Comparison of ENCODE assay signal across 27 cellular contexts in genomic region chr1:204607910-204608309, GRCh38.
"Had no signal": no experiment of that assay in that cellular context is flagged by ENCODE, and none has a peak within 500 bp of the region (broad histone marks: within the 10 kb centered on the region; RNA-seq: fewer than 3 reads in every experiment).

No MANE protein-coding gene starts in this region.

- ATAC-seq: naive thymus-derived CD8-positive, alpha-beta T cell; natural killer cell treated with Interleukin-12 subunit alpha and Interleukin-12 subunit beta and Interleukin-15 and Interleukin-18, amount 100 ng/mL, for 72 hours; psoas muscle; right cardiac atrium; right lobe of liver; stimulated activated effector memory CD8-positive, alpha-beta T cell treated with anti-CD3 and anti-CD28 coated beads, Interleukin-12 subunit alpha, Interleukin-12 subunit beta, amount 100 ng/mL, for 72 hours; stimulated activated naive B cell treated with anti-CD40 and anti-IgM and Interleukin-4, amounts not matched to agents 10 μg/mL and 1 μg/mL and 100 μg/mL, for 72 hours had no signal

- H3K4me3 ChIP-seq: ovary, psoas muscle, right lobe of liver, sigmoid colon, stomach, thoracic aorta, thyroid gland, tibial nerve, upper lobe of left lung, vagina had no signal

- H3K79me2 ChIP-seq: parathyroid adenoma had no signal

- H3K36me3 Mint-ChIP-seq: natural killer cell treated with Interleukin-12 subunit alpha and Interleukin-12 subunit beta and Interleukin-15 and Interleukin-18, amount 100 ng/mL, for 72 hours; stimulated activated effector memory CD8-positive, alpha-beta T cell treated with anti-CD3 and anti-CD28 coated beads, Interleukin-12 subunit alpha, Interleukin-12 subunit beta, amount 100 ng/mL, for 72 hours had no signal

- H3K9me3 ChIP-seq: ovary, psoas muscle, right lobe of liver, sigmoid colon, stomach, thoracic aorta, thyroid gland, tibial nerve, upper lobe of left lung, vagina had no signal

- H3K9me3 Mint-ChIP-seq: naive thymus-derived CD8-positive, alpha-beta T cell; natural killer cell treated with Interleukin-12 subunit alpha and Interleukin-12 subunit beta and Interleukin-15 and Interleukin-18, amount 100 ng/mL, for 72 hours; nephron progenitor cell; stimulated activated effector memory CD8-positive, alpha-beta T cell treated with anti-CD3 and anti-CD28 coated beads, Interleukin-12 subunit alpha, Interleukin-12 subunit beta, amount 100 ng/mL, for 72 hours; stimulated activated naive B cell treated with anti-CD40 and anti-IgM and Interleukin-4, amounts not matched to agents 10 μg/mL and 1 μg/mL and 100 μg/mL, for 72 hours had no signal

- H3K27me3 Mint-ChIP-seq: natural killer cell treated with Interleukin-12 subunit alpha and Interleukin-12 subunit beta and Interleukin-15 and Interleukin-18, amount 100 ng/mL, for 72 hours had no signal

- H3K4me3 Mint-ChIP-seq: naive thymus-derived CD8-positive, alpha-beta T cell; natural killer cell treated with Interleukin-12 subunit alpha and Interleukin-12 subunit beta and Interleukin-15 and Interleukin-18, amount 100 ng/mL, for 72 hours; nephron progenitor cell; stimulated activated effector memory CD8-positive, alpha-beta T cell treated with anti-CD3 and anti-CD28 coated beads, Interleukin-12 subunit alpha, Interleukin-12 subunit beta, amount 100 ng/mL, for 72 hours; stimulated activated naive B cell treated with anti-CD40 and anti-IgM and Interleukin-4, amounts not matched to agents 10 μg/mL and 1 μg/mL and 100 μg/mL, for 72 hours; stimulated activated naive CD8-positive, alpha-beta T cell treated with anti-CD3 and anti-CD28 coated beads, Interleukin-15, Interleukin-2, amounts not matched to agents 100 ng/mL and 50 ng/mL, for 24 hours had no signal

- H2AFZ ChIP-seq: parathyroid adenoma had no signal

- H3K36me3 ChIP-seq: ovary, right lobe of liver, sigmoid colon, stomach, thoracic aorta, thyroid gland, tibial nerve, upper lobe of left lung, vagina had no signal

- H3K4me1 ChIP-seq: parathyroid adenoma, psoas muscle, sigmoid colon, stomach, thyroid gland, tibial nerve, upper lobe of left lung, vagina had no signal

- H3K4me1 Mint-ChIP-seq: stimulated activated effector memory CD8-positive, alpha-beta T cell treated with anti-CD3 and anti-CD28 coated beads, Interleukin-12 subunit alpha, Interleukin-12 subunit beta, amount 100 ng/mL, for 72 hours had no signal

- DNase-seq: naive thymus-derived CD8-positive, alpha-beta T cell; nephron progenitor cell; occipital lobe; ovary; psoas muscle; right cardiac atrium; right lobe of liver; sigmoid colon; small intestine; stimulated activated CD4-positive, alpha-beta T cell treated with anti-CD3 and anti-CD28 coated beads, Interleukin-15, amount 100 ng/mL, for 24 hours; stimulated activated CD4-positive, alpha-beta T cell treated with anti-CD3 and anti-CD28 coated beads, Interleukin-2, amount 100 ng/mL, for 24 hours; stimulated activated CD4-positive, alpha-beta T cell treated with anti-CD3 and anti-CD28 coated beads, Interleukin-2, amount 100 ng/mL, for 48 hours; stimulated activated CD4-positive, alpha-beta T cell treated with anti-CD3 and anti-CD28 coated beads, Interleukin-4, amount 100 ng/mL, for 24 hours; stimulated activated naive B cell treated with anti-CD40 and anti-IgM and Interleukin-4, amounts not matched to agents 10 μg/mL and 1 μg/mL and 100 μg/mL, for 72 hours; stimulated activated naive CD4-positive, alpha-beta T cell treated with Interleukin-2 at 50 U/mL for 16 hours; stomach; thyroid gland; trophoblast cell; upper lobe of left lung had no signal

- H3K27ac Mint-ChIP-seq: naive thymus-derived CD8-positive, alpha-beta T cell; natural killer cell treated with Interleukin-12 subunit alpha and Interleukin-12 subunit beta and Interleukin-15 and Interleukin-18, amount 100 ng/mL, for 72 hours; nephron progenitor cell; progenitor cell of endocrine pancreas; stimulated activated effector memory CD8-positive, alpha-beta T cell treated with anti-CD3 and anti-CD28 coated beads, Interleukin-12 subunit alpha, Interleukin-12 subunit beta, amount 100 ng/mL, for 72 hours; stimulated activated naive B cell treated with anti-CD40 and anti-IgM and Interleukin-4, amounts not matched to agents 10 μg/mL and 1 μg/mL and 100 μg/mL, for 72 hours; stimulated activated naive CD8-positive, alpha-beta T cell treated with anti-CD3 and anti-CD28 coated beads, Interleukin-15, Interleukin-2, amounts not matched to agents 100 ng/mL and 50 ng/mL, for 24 hours had no signal

- H3K27me3 ChIP-seq: ovary, right lobe of liver, sigmoid colon, thyroid gland, tibial nerve, upper lobe of left lung, vagina had no signal

- H3K27ac ChIP-seq: ovary, parathyroid adenoma, psoas muscle, right lobe of liver, sigmoid colon, stomach, thoracic aorta, thyroid gland, tibial nerve, upper lobe of left lung, vagina had no signal

- H3K9ac ChIP-seq: parathyroid adenoma had no signal
